Comparison of ENCODE assay signal across 24 cellular contexts in genomic region chr5:169847519-169847918, GRCh38.
"Had no signal": no experiment of that assay in that cellular context is flagged by ENCODE, and none has a peak within 500 bp of the region (broad histone marks: within the 10 kb centered on the region; RNA-seq: fewer than 3 reads in every experiment).

No MANE protein-coding gene starts in this region.

- ATAC-seq: esophagus mucosa; gastroesophageal sphincter; left cardiac atrium; left lobe of liver; lower lobe of right lung; mucosa of descending colon; naive thymus-derived CD4-positive, alpha-beta T cell had no signal

- DNase-seq: dermis blood vessel endothelial cell; dorsolateral prefrontal cortex; effector CD4-positive, alpha-beta T cell; effector memory CD4-positive, alpha-beta T cell; erythroblast; esophagus squamous epithelium; heart left ventricle; hippocampal formation; left cardiac atrium; left ventricle myocardium inferior; lower lobe of right lung; mesenchymal stem cell; mucosa of descending colon; naive thymus-derived CD4-positive, alpha-beta T cell had no signal

- FAIRE-seq: colon, frontal cortex, islet of Langerhans, keratinocyte had no signal

- H3K9me3 ChIP-seq: lower lobe of right lung had no signal

- H3K27ac ChIP-seq: coronary artery, dorsolateral prefrontal cortex, epithelial cell of prostate, esophagus squamous epithelium, foreskin keratinocyte, gastroesophageal sphincter, heart left ventricle, left ventricle myocardium inferior, lower lobe of right lung had no signal

- H3K36me3 ChIP-seq: esophagus squamous epithelium, gastroesophageal sphincter, lower lobe of right lung had no signal

- H3K4me3 ChIP-seq: coronary artery, dorsolateral prefrontal cortex, esophagus squamous epithelium, gastroesophageal sphincter, heart left ventricle, left ventricle myocardium inferior, lower lobe of right lung, mucosa of descending colon had no signal

- H3K27me3 ChIP-seq: dorsolateral prefrontal cortex, esophagus squamous epithelium, foreskin keratinocyte, heart left ventricle had no signal

- H3K4me1 ChIP-seq: esophagus squamous epithelium, foreskin keratinocyte, gastroesophageal sphincter, heart left ventricle, left ventricle myocardium inferior, lower lobe of right lung had no signal
